Comparison of ENCODE assay signal across 21 cellular contexts in the genomic region with DNA sequence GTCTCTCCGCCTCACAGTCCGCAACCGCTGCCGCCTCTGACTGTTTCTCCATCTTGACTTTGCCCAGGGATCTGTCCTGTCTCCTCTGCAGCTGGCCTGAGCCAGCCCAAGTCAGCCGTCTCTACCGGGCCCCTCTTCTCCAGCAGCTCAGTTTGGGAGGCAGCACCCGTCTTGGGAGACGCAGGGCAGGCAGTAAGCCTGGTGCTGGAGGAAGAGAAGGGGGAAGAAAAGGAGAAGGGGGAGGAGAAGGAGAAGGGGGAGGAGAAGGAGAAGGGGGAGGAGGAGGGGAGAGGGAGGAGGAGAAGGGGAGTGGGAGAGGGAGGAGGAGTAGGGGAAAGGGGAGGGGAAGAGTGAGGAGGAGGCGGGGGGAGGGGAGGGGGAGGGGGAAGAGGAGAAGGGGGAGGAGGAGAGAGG. TPM values are rescaled to one million over a fixed set of nuclear protein-coding genes. Genes with fewer than 3 reads are reported as not detected.
DNase-seq lines count a peak whose midpoint lies in the region; ATAC-seq, FAIRE-seq and TF ChIP-seq lines count a peak whose summit lies in the region.
"Had no signal": no experiment of that assay in that cellular context is flagged by ENCODE, and none has a peak within 500 bp of the region (broad histone marks: within the 10 kb centered on the region; RNA-seq: fewer than 3 reads in every experiment).

No MANE protein-coding gene starts in this region.

- no peaks in the 10 kb centered on the region for H3K79me2 ChIP-seq in HepG2 (ENCODE audit: insufficient read depth, low read length)

- CTCF ChIA-PET in HepG2 (lab: Yijun Ruan, JAX; ENCODE audit: low intra/inter-chr PET ratio, low total read pairs), result no interaction called here

- POLR2A ChIA-PET in HepG2 (lab: Yijun Ruan, JAX), result no interaction called here

- TF ChIP-seq RAD21 in HepG2 (CRISPR knock-in tag; IDR thresholded peaks at IDR 0.05), result no peak

- in situ Hi-C loops in HepG2 (cut with HindIII; ENCODE audit: extremely low pct_ligation_motif_present, low pct_unique_long_range_greater_than_20kb), result no loop called here

- no peak for DNase-seq in coronary artery (ENCODE audit: low spot score)
- DNase-seq in retina, result peak; percentile 68
- no peak for DNase-seq in HepG2 (ENCODE audit: low spot score)
- DNase-seq in stimulated activated CD4-positive, alpha-beta T cell treated with anti-CD3 and anti-CD28 coated beads, Interleukin-4, amount 100 ng/mL, for 24 hours, result no peak
- DNase-seq in NCI-H2171 (lab: John Stamatoyannopoulos, UW), result no peak
- DNase-seq: activated CD4-positive, alpha-beta T cell treated with anti-CD3 and anti-CD28 coated beads, Interleukin-2, amount 50 U/mL, for 48 hours; activated T-cell treated with anti-CD3 and anti-CD28 coated beads, Interleukin-2, amount 50 U/mL, for 4 hours; AML-193; colonic mucosa; erythroblast; naive thymus-derived CD4-positive, alpha-beta T cell; NCI-H1694 treated with DMSO at 0.1 percent for 48 hours; NCI-H446; OCI-M1; stimulated activated CD4-positive, alpha-beta T cell treated with anti-CD3 and anti-CD28 coated beads, Interleukin-1b, Interleukin-23, amount 100 ng/mL, for 48 hours had no signal

- no peak for TF ChIP-seq EP300 in HepG2 (IDR thresholded peaks at IDR 0.05; ENCODE audit: low read depth in 2 of 2, low read length in 2 of 2)
- TF ChIP-seq EP300 in HepG2 (CRISPR knock-in tag; IDR thresholded peaks at IDR 0.05; ENCODE audit: borderline replicate concordance), result no peak

- H3K36me3 ChIP-seq in HUES64 (ENCODE audit: insufficient read depth, low read length), result no peaks in the 10 kb centered on the region
- no peaks in the 10 kb centered on the region for H3K36me3 ChIP-seq in iPS-20b (ENCODE audit: insufficient read depth, low read depth, low read length)
- H3K36me3 ChIP-seq in HepG2 (replicated peaks in 1 of 2; ENCODE audit: control insufficient read depth in 1 of 2, insufficient read depth in 2 of 2, low read length in 2 of 2), result no peaks in the 10 kb centered on the region
- H3K36me3 ChIP-seq: colonic mucosa, suprapubic skin had no signal

- no peak overlapping the region for H2AFZ ChIP-seq in HepG2 (ENCODE audit: low read length)

- peak overlapping the region; percentile 71 for H3K4me3 ChIP-seq in HUES64 (ENCODE audit: low read length)
- peak overlapping the region; percentile 28 for H3K4me3 ChIP-seq in coronary artery
- peak overlapping the region; percentile 74 for H3K4me3 ChIP-seq in iPS-20b (ENCODE audit: low read length)
- no peak overlapping the region for H3K4me3 ChIP-seq in HepG2 (replicated peaks in 1 of 3; ENCODE audit: insufficient read depth in 1 of 3, low read depth in 2 of 3, low read length in 3 of 3)
- H3K4me3 ChIP-seq: colonic mucosa, SK-N-MC, suprapubic skin had no signal

- intact Hi-C loops in HepG2 (cut with micrococcal nuclease; ENCODE audit: unreplicated experiment), result no loop called here

- 12% methylated on average over 8 of the region's 9 CpGs for WGBS in HUES64
- WGBS in HepG2 (ENCODE audit: low lambda C conversion rate), result 53% methylated on average over 9 of the region's 9 CpGs

- H3K9me3 ChIP-seq in HUES64 (ENCODE audit: insufficient read depth, low read depth, low read length) (no peaks in the 10 kb centered on the region), iPS-20b (ENCODE audit: insufficient read depth, low read depth, low read length) (no peaks in the 10 kb centered on the region), HepG2 (ENCODE audit: low read length) (no peaks in the 10 kb centered on the region)
- H3K9me3 ChIP-seq: colonic mucosa, suprapubic skin had no signal

- H3K27ac ChIP-seq in HUES64 (ENCODE audit: low read depth, low read length) (peak overlapping the region; percentile 75; the same call in 1 of the 2 replicates), coronary artery (no peak overlapping the region), iPS-20b (ENCODE audit: low read length) (no peak overlapping the region), HepG2 (ENCODE audit: extremely low read length, insufficient read depth, low read length) (no peak overlapping the region)
- H3K27ac ChIP-seq: colonic mucosa, SK-N-MC, suprapubic skin had no signal

- no peak for FAIRE-seq in HepG2 (lab: Jason Lieb, UNC)

- TF ChIP-seq CTCF in coronary artery (IDR thresholded peaks at IDR 0.05) (no peak), HepG2 (CRISPR knock-in tag; IDR thresholded peaks at IDR 0.05) (no peak)

- BruUV-seq in HepG2 (replicated peaks; lab: Mats Ljungman, UMichigan), result no TSS peak

- H3K9ac ChIP-seq in HUES64 (ENCODE audit: low read depth, low read length) (peak overlapping the region; percentile 55), iPS-20b (ENCODE audit: low read depth, low read length) (peak overlapping the region; percentile 86), HepG2 (ENCODE audit: insufficient read depth, low read depth, low read length) (no peak overlapping the region)

- TF ChIP-seq POLR2A in HepG2 (IDR thresholded peaks at IDR 0.05; ENCODE audit: insufficient read depth in 1 of 2, low read depth in 2 of 2, low read length in 2 of 2), result no peak

- no peak overlapping the region for H3K4me2 ChIP-seq in HepG2 (ENCODE audit: low read depth, low read length)

- H4K20me1 ChIP-seq in HepG2 (ENCODE audit: insufficient read depth, low read length), result no peaks in the 10 kb centered on the region

- ATAC-seq in HepG2 (no peak), HG03175 (IDR thresholded peaks at IDR 0.05; ENCODE audit: unreplicated experiment) (no peak)
- ATAC-seq: activated T-cell treated with anti-CD3 and anti-CD28 coated beads, Interleukin-2, amount 50 U/mL, for 4 hours; left lobe of liver; naive thymus-derived CD4-positive, alpha-beta T cell had no signal

- H3K4me1 ChIP-seq in HUES64 (ENCODE audit: insufficient read depth, low read length) (peaks cover 8% of the 10 kb centered on the region), iPS-20b (ENCODE audit: insufficient read depth, low read length) (peaks cover 2% of the 10 kb centered on the region; the same call in 1 of the 2 replicates), HepG2 (ENCODE audit: insufficient read depth, low read length) (peaks cover 18% of the 10 kb centered on the region)
- H3K4me1 ChIP-seq: colonic mucosa, suprapubic skin had no signal

- H3K27me3 ChIP-seq in HUES64 (ENCODE audit: insufficient read depth, low read length), result no peaks in the 10 kb centered on the region
- H3K27me3 ChIP-seq in iPS-20b (ENCODE audit: insufficient read depth, low read length), result no peaks in the 10 kb centered on the region
- peaks cover 0 to 9% of the 10 kb centered on the region in 2 experiments; a peak in 3 of 5 replicates for H3K27me3 ChIP-seq in HepG2 (ENCODE audit: control insufficient read depth in 1 of 2, insufficient read depth in 2 of 2, low read length in 2 of 2)
- H3K27me3 ChIP-seq: colonic mucosa, suprapubic skin had no signal

TF ChIP-seq in HepG2, 621 proteins besides CTCF, POLR2A, EP300 and RAD21:
- TF ChIP-seq ZNF3 (CRISPR knock-in tag; IDR thresholded peaks at IDR 0.05) (no peak), CCAR2 (optimal IDR thresholded peaks at IDR 0.05; ENCODE audit: low read depth, low read length) (no peak), ZNF543 (CRISPR knock-in tag; IDR thresholded peaks at IDR 0.05) (no peak), ZIK1 (CRISPR knock-in tag; IDR thresholded peaks at IDR 0.05; ENCODE audit: borderline replicate concordance, low read depth) (no peak), ZNF773 (CRISPR knock-in tag; IDR thresholded peaks at IDR 0.05; ENCODE audit: borderline replicate concordance) (no peak), ZNF451 (CRISPR knock-in tag; IDR thresholded peaks at IDR 0.05) (no peak), NPAS2 (CRISPR knock-in tag; IDR thresholded peaks at IDR 0.05; ENCODE audit: borderline replicate concordance) (no peak), ZFP1 (CRISPR knock-in tag; IDR thresholded peaks at IDR 0.05) (no peak), IKZF4 (CRISPR knock-in tag; IDR thresholded peaks at IDR 0.05; ENCODE audit: borderline replicate concordance, low read depth, not compliant biosample characterization) (no peak), FOXC1 (CRISPR knock-in tag; IDR thresholded peaks at IDR 0.05; ENCODE audit: borderline replicate concordance) (no peak), ZNF136 (CRISPR knock-in tag; IDR thresholded peaks at IDR 0.05; ENCODE audit: low read depth) (no peak), TAF1 (CRISPR knock-in tag; IDR thresholded peaks at IDR 0.05) (no peak), PCBP2 (optimal IDR thresholded peaks at IDR 0.05; ENCODE audit: low read depth, low read length, poor library complexity, severe bottlenecking) (no peak), ZNF879 (CRISPR knock-in tag; IDR thresholded peaks at IDR 0.05) (no peak), HMGA1 (CRISPR knock-in tag; conservative IDR thresholded peaks at IDR 0.05) (no peak)

RNA-seq across cellular contexts. Expression of gene FZD9, which starts 36.0 kb away (rescaled TPM):
- 2.8 TPM for polyA plus RNA-seq in HUES64 (2013, experiment 1 of 2)
- 3.4 TPM for polyA plus RNA-seq in HUES64 (2013, experiment 2 of 2)
- 0.87 and 2.2 TPM in 2 replicates for total RNA-seq in HepG2 (2016; rRNA removed; fragmentation: Illumina TruSeq; extraction: Trizol)
- total RNA-seq in HepG2 (2016; cell fraction: cytosol; rRNA removed; fragmentation: Illumina TruSeq; extraction: Trizol; ENCODE audit: low read depth), result 0.88 and 1.5 TPM in 2 replicates
- total RNA-seq in HepG2 (2016; cell fraction: insoluble cytoplasmic fraction; rRNA removed; fragmentation: Illumina TruSeq; extraction: Trizol), result 1.0 and 2.2 TPM in 2 replicates
- total RNA-seq in HepG2 (2016; cell fraction: membrane; rRNA removed; fragmentation: Illumina TruSeq; extraction: Trizol), result 2.2 and 2.9 TPM in 2 replicates
- 1.5 and 1.7 TPM in 2 replicates for total RNA-seq in HepG2 (2016; cell fraction: nucleus; rRNA removed; fragmentation: Illumina TruSeq; extraction: Trizol)
- polyA plus RNA-seq in HepG2 (2011; rRNA removed), result 0.53 and 0.94 TPM in 2 replicates
- 0.90 and 1.4 TPM in 2 replicates for polyA plus RNA-seq in HepG2 (2011; cell fraction: cytosol; rRNA removed)
- 1.0 and 1.3 TPM in 2 replicates for polyA plus RNA-seq in HepG2 (2011; cell fraction: nucleus; rRNA removed)
- polyA plus RNA-seq in HepG2 (2012), result 0.43 and 0.53 TPM in 2 replicates
- polyA plus RNA-seq in HepG2 (2016; cell fraction: cytosol; fragmentation: Illumina TruSeq; extraction: Trizol; ENCODE audit: low read depth), result 0.84 and 1.2 TPM in 2 replicates
- 0.85 and 1.4 TPM in 2 replicates for polyA plus RNA-seq in HepG2 (2016; cell fraction: insoluble cytoplasmic fraction; fragmentation: Illumina TruSeq; extraction: Trizol; ENCODE audit: low read depth)
- polyA plus RNA-seq in HepG2 (2016; cell fraction: membrane; fragmentation: Illumina TruSeq; extraction: Trizol; ENCODE audit: low read depth), result 1.8 and 2.0 TPM in 2 replicates
- 2.1 and 2.2 TPM in 2 replicates for polyA plus RNA-seq in HepG2 (2016; cell fraction: nucleus; fragmentation: Illumina TruSeq; extraction: Trizol; ENCODE audit: insufficient read depth, low read depth)
- 0.54 and 5.2 TPM in 2 replicates for polyA minus RNA-seq in HepG2 (2011; rRNA and poly(A)+ RNA removed; ENCODE audit: low replicate concordance)
- polyA minus RNA-seq in HepG2 (2011; cell fraction: cytosol; rRNA and poly(A)+ RNA removed), result 1.2 and 1.4 TPM in 2 replicates
- polyA minus RNA-seq in HepG2 (2011; cell fraction: nucleus; rRNA and poly(A)+ RNA removed), result 1.5 and 2.3 TPM in 2 replicates

Comparison
In these comparisons a context has a peak if more than half of its experiments do, and no peak if none do; other contexts are left out.
1. H3K4me3 ChIP-seq: peak in HUES64 (single experiment), coronary artery (single experiment) and iPS-20b (single experiment); none in HepG2 (0 of 3).